In the genomic region with DNA sequence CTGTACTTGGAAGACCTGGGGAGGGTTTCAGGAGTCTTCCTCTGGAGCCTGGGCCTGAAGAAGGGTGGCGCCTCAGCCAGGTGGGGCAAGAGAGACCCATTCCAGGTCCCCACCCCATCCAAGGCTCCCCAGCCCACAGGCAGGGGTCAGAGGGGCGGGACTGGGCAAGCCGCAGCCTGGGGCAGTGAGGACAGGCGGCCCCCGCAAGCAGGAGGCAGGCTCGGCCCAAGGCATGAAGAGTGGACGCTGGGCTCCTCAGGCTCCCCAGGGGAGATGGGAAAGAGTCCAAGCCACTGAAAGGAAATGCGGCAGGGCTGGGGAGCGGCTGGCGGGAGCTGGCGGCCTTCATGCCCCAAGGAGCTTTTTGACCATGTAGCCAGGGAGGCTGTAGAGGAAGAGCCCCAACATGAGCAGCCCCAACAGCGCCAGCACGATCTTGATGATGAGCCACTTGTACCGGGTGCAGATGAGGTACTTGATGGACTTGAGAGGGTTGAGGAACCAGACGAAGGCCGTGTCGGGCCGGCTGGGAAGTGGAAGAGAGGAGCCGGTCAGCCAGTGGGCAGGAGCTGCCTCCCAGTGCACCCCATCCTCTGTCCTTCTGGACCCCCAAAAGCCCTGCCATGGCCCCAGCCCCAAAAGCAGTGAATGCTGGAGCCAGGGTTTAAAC, we compare ENCODE assay signal across 29 cellular contexts. TPM values are rescaled to one million over a fixed set of nuclear protein-coding genes. Genes with fewer than 3 reads are reported as not detected.
DNase-seq lines count a peak whose midpoint lies in the region; ATAC-seq and TF ChIP-seq lines count a peak whose summit lies in the region.
"Had no signal": no experiment of that assay in that cellular context is flagged by ENCODE, and none has a peak within 500 bp of the region (broad histone marks: within the 10 kb centered on the region; RNA-seq: fewer than 3 reads in every experiment).

No MANE protein-coding gene starts in this region.

- DNase-seq in A172 (ENCODE audit: low spot score) = peak; percentile 39
- no peak for DNase-seq in GM23338 (ENCODE audit: low spot score)
- peak; percentile 32 for DNase-seq in choroid plexus epithelial cell (ENCODE audit: low read depth)
- DNase-seq in trophoblast cell = no peak
- no peak for DNase-seq in caudate nucleus (lab: John Stamatoyannopoulos, UW)
- no peak for DNase-seq in T-helper 2 cell
- DNase-seq: ACHN; activated CD4-positive, alpha-beta T cell treated with anti-CD3 and anti-CD28 coated beads, Interleukin-2, amount 50 U/mL, for 1 hour; amygdala; DMS153; foreskin melanocyte; GDM1; Kasumi-1; left colon; MV-4-11; NCI-H146; NCI-H2107; Right ventricle myocardium superior; stimulated activated CD4-positive, alpha-beta T cell treated with anti-CD3 and anti-CD28 coated beads, Interleukin-15, amount 100 ng/mL, for 24 hours; stimulated activated naive CD4-positive, alpha-beta T cell treated with Interleukin-2 at 50 U/mL for 16 hours had no signal

- no peaks in the 10 kb centered on the region for H3F3A ChIP-seq in GM23338 (replicated peaks; ENCODE audit: low read depth)

- H3K18ac ChIP-seq in trophoblast cell (ENCODE audit: low read length) = peak overlapping the region; percentile 34

- H4K12ac ChIP-seq in trophoblast cell (ENCODE audit: low read depth, low read length) = no peak overlapping the region

- H3K4me2 ChIP-seq in GM23338 (no peak overlapping the region), trophoblast cell (ENCODE audit: low read length) (no peak overlapping the region)

- H3K27ac ChIP-seq in GM23338 (ENCODE audit: low read depth) (no peak overlapping the region), trophoblast cell (ENCODE audit: low read depth, low read length) (no peak overlapping the region), caudate nucleus (ENCODE audit: low read depth, low read length) (no peak overlapping the region)
- H3K27ac ChIP-seq: coronary artery, esophagus muscularis mucosa, thoracic aorta, VCaP had no signal

- no peak overlapping the region for H3K4me3 Mint-ChIP-seq in GM23338
- H3K4me3 Mint-ChIP-seq: activated naive CD4-positive, alpha-beta T cell treated with anti-CD3 and anti-CD28 coated beads, Interleukin-2, amount 50 U/mL, for 24 hours had no signal

- peaks cover 17% of the 10 kb centered on the region for H3K27me3 Mint-ChIP-seq in GM23338 (ENCODE audit: insufficient read depth, low read depth, poor library complexity)
- H3K27me3 Mint-ChIP-seq: activated naive CD4-positive, alpha-beta T cell treated with anti-CD3 and anti-CD28 coated beads, Interleukin-2, amount 50 U/mL, for 24 hours had no signal

- H3K9ac ChIP-seq in trophoblast cell (ENCODE audit: low read length) = no peak overlapping the region

- H3K14ac ChIP-seq in trophoblast cell (ENCODE audit: low read length) = peak overlapping the region; percentile 44

- H2BK5ac ChIP-seq in trophoblast cell (ENCODE audit: low read depth, low read length, poor library complexity) = no peak overlapping the region

- no peak overlapping the region for H3K27ac Mint-ChIP-seq in GM23338
- H3K27ac Mint-ChIP-seq: activated naive CD4-positive, alpha-beta T cell treated with anti-CD3 and anti-CD28 coated beads, Interleukin-2, amount 50 U/mL, for 24 hours had no signal

- H3K79me1 ChIP-seq in trophoblast cell (ENCODE audit: low read length) = peaks cover 7% of the 10 kb centered on the region

- no peaks in the 10 kb centered on the region for H3K27me3 ChIP-seq in GM23338 (ENCODE audit: insufficient read depth)
- H3K27me3 ChIP-seq in trophoblast cell (ENCODE audit: insufficient read depth, low read length) = no peaks in the 10 kb centered on the region
- H3K27me3 ChIP-seq: esophagus muscularis mucosa had no signal

- H2AFZ ChIP-seq in GM23338 = peak overlapping the region; percentile 52; the same call in 1 of the 2 replicates
- H2AFZ ChIP-seq in trophoblast cell (ENCODE audit: insufficient read depth, low read length, poor library complexity) = no peak overlapping the region

- H4K20me1 ChIP-seq in GM23338 (replicated peaks; ENCODE audit: insufficient read depth) = no peaks in the 10 kb centered on the region

- ATAC-seq in GM23338 (no peak), HG03457 (IDR thresholded peaks at IDR 0.05; ENCODE audit: unreplicated experiment) (no peak)
- ATAC-seq: left colon had no signal

- H3K36me3 ChIP-seq in GM23338 (ENCODE audit: insufficient read depth) (no peaks in the 10 kb centered on the region), trophoblast cell (ENCODE audit: control insufficient read depth in 1 of 2, insufficient read depth in 2 of 2, low read length in 2 of 2) (no peaks in the 10 kb centered on the region)
- H3K36me3 ChIP-seq: esophagus muscularis mucosa, thoracic aorta had no signal

- H3K4me3 ChIP-seq in GM23338 (no peak overlapping the region), choroid plexus epithelial cell (ENCODE audit: low read depth, low read length) (no peak overlapping the region), trophoblast cell (ENCODE audit: low read depth, low read length) (no peak overlapping the region)
- H3K4me3 ChIP-seq: coronary artery, esophagus muscularis mucosa, thoracic aorta had no signal

- H3K36me3 Mint-ChIP-seq in GM23338 (ENCODE audit: low read depth) = no peaks in the 10 kb centered on the region
- H3K36me3 Mint-ChIP-seq: activated naive CD4-positive, alpha-beta T cell treated with anti-CD3 and anti-CD28 coated beads, Interleukin-2, amount 50 U/mL, for 24 hours had no signal

- H3K23ac ChIP-seq in trophoblast cell (ENCODE audit: low read length) = no peak overlapping the region

- peaks cover 12% of the 10 kb centered on the region for H3K4me1 Mint-ChIP-seq in GM23338
- H3K4me1 Mint-ChIP-seq: activated naive CD4-positive, alpha-beta T cell treated with anti-CD3 and anti-CD28 coated beads, Interleukin-2, amount 50 U/mL, for 24 hours had no signal

- H2BK12ac ChIP-seq in trophoblast cell (ENCODE audit: low read length) = peak overlapping the region; percentile 13

- H3K4ac ChIP-seq in trophoblast cell (ENCODE audit: low read depth, low read length) = no peak overlapping the region

- H2AK5ac ChIP-seq in trophoblast cell (ENCODE audit: low read length) = peak overlapping the region; percentile 58

- peak overlapping the region; percentile 18 for H2BK120ac ChIP-seq in trophoblast cell (ENCODE audit: insufficient read depth, low read length, poor library complexity)

- H3K9me3 Mint-ChIP-seq in GM23338 = no peaks in the 10 kb centered on the region
- H3K9me3 Mint-ChIP-seq: activated naive CD4-positive, alpha-beta T cell treated with anti-CD3 and anti-CD28 coated beads, Interleukin-2, amount 50 U/mL, for 24 hours had no signal

- no peak for TF ChIP-seq CTCF in GM23338 (conservative IDR thresholded peaks at IDR 0.05; ENCODE audit: low read depth in 2 of 2)
- TF ChIP-seq CTCF in choroid plexus epithelial cell (conservative IDR thresholded peaks at IDR 0.05; ENCODE audit: low read depth, low read length) = no peak

- H4K91ac ChIP-seq in trophoblast cell (ENCODE audit: low read depth, low read length) = peak overlapping the region; percentile 40

- H3K4me1 ChIP-seq in GM23338 (ENCODE audit: insufficient read depth) (no peaks in the 10 kb centered on the region), trophoblast cell (ENCODE audit: control insufficient read depth in 1 of 2, insufficient read depth in 2 of 2, low read length in 2 of 2) (peaks cover 24 to 27% of the 10 kb centered on the region in 2 experiments)

- no peak overlapping the region for H4K8ac ChIP-seq in trophoblast cell (ENCODE audit: low read depth, low read length)

- no CpG with 5 or more reads among the region's 19 CpGs for WGBS in trophoblast cell (ENCODE audit: extremely low coverage, insufficient coverage, insufficient read length)

- H3K9me3 ChIP-seq in trophoblast cell (ENCODE audit: insufficient read depth, low read depth, low read length) = no peaks in the 10 kb centered on the region
- H3K9me3 ChIP-seq: esophagus muscularis mucosa, thoracic aorta had no signal

- H3K79me2 ChIP-seq in GM23338 (replicated peaks; ENCODE audit: insufficient read depth) (no peaks in the 10 kb centered on the region), trophoblast cell (ENCODE audit: control insufficient read depth, insufficient read depth, low read length, poor library complexity) (no peaks in the 10 kb centered on the region)

- no peaks in the 10 kb centered on the region for H3K9me2 ChIP-seq in GM23338 (ENCODE audit: insufficient read depth)

TF ChIP-seq in GM23338, 12 proteins besides CTCF, POLR2A, EP300 and RAD21:
- TF ChIP-seq CREB1 (CRISPR knock-in tag; IDR thresholded peaks at IDR 0.05; ENCODE audit: low read depth) = no peak
- TF ChIP-seq ETS1 (IDR thresholded peaks at IDR 0.05) = no peak

RNA-seq across cellular contexts. Expression of gene OTOF, which starts 20.1 kb away (rescaled TPM):
- total RNA-seq in A172 (2014; rRNA removed; shearing (Covaris generic)) = 2.1 TPM in 1 of 2 replicates, not detected in the other
- 0.21 TPM in 1 of 2 replicates, not detected in the other for total RNA-seq in GM23338 (2014; rRNA removed; shearing (Covaris generic))
- 0.23 TPM in 1 of 2 replicates, not detected in the other for polyA plus RNA-seq in GM23338 (2016; fragmentation: Nextera tagmentation; extraction: Ambion mirVana)
- polyA plus RNA-seq in trophoblast cell (2013) = 0.12 and 0.17 TPM in 2 replicates
- total RNA-seq: left colon, NCI-H460, OCI-LY7, Right ventricle myocardium superior had no signal
- polyA plus RNA-seq: neural cell had no signal

RNA-seq across cellular contexts. Expression of gene DRC1, which starts 56.1 kb away (rescaled TPM):
- total RNA-seq in A172 (2014; rRNA removed; shearing (Covaris generic)) = 0.43 TPM in 1 of 2 replicates, not detected in the other
- not detected in 2 replicates for total RNA-seq in GM23338 (2014; rRNA removed; shearing (Covaris generic))
- 0.45 TPM in 1 of 2 replicates, not detected in the other for polyA plus RNA-seq in GM23338 (2016; fragmentation: Nextera tagmentation; extraction: Ambion mirVana)
- 0.08 TPM in 2 replicates for polyA plus RNA-seq in trophoblast cell (2013)
- total RNA-seq: left colon, NCI-H460, OCI-LY7, Right ventricle myocardium superior, thoracic aorta had no signal

Comparison
In these comparisons a context has a peak if more than half of its experiments do, and no peak if none do; other contexts are left out.
1. DNase-seq: peak in A172 (single experiment) and choroid plexus epithelial cell (single experiment); none in GM23338 (single experiment), trophoblast cell (0 of 2), caudate nucleus (0 of 61) and T-helper 2 cell (0 of 5).